In the genomic region with DNA sequence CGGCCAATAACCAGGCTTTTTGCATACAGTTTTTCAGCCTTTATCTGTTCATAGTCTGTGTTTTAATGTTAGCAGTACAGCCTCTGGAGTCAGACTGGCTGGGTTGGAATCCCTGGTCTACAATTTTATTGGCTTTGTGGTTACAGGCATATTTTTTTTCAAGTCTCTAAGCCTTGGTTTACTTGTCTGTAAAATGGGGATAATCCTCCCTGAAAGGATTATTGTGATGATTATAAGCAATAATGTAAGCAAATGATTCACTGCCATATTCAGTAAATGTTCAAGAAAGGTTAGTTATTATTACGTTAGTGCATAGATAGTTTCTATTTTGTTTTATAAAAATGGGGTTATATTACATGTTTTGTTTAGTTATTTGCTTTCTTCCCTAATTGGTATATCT, we compare ENCODE assay signal across 19 cellular contexts. TPM values are rescaled to one million over a fixed set of nuclear protein-coding genes. Genes with fewer than 3 reads are reported as not detected.
DNase-seq lines count a peak whose midpoint lies in the region; ATAC-seq, FAIRE-seq and TF ChIP-seq lines count a peak whose summit lies in the region.
"Had no signal": no experiment of that assay in that cellular context is flagged by ENCODE, and none has a peak within 500 bp of the region (broad histone marks: within the 10 kb centered on the region; RNA-seq: fewer than 3 reads in every experiment).

No MANE protein-coding gene starts in this region.

- H3K4me3 ChIP-seq in HepG2 (replicated peaks in 1 of 3; ENCODE audit: insufficient read depth in 1 of 3, low read depth in 2 of 3, low read length in 3 of 3) (no peak overlapping the region), right lobe of liver (no peak overlapping the region), K562 (no peak overlapping the region), kidney (ENCODE audit: low read length in 2 of 2) (no peak overlapping the region)
- H3K4me3 ChIP-seq: BLaER1 had no signal

- WGBS in HepG2 (ENCODE audit: low lambda C conversion rate), result 97% methylated on average over 2 of the region's 2 CpGs
- WGBS in right lobe of liver (ENCODE audit: insufficient coverage, low coverage, low lambda C conversion rate, missing lambda C conversion rate), result 100% methylated on average over 1 of the region's 2 CpGs
- WGBS in K562 (ENCODE audit: insufficient coverage, low coverage, missing lambda C conversion rate), result 97% methylated on average over 2 of the region's 2 CpGs

- no peak overlapping the region for H3K4me2 ChIP-seq in HepG2 (ENCODE audit: low read depth, low read length)
- no peak overlapping the region for H3K4me2 ChIP-seq in K562 (ENCODE audit: insufficient read depth, low read length)
- H3K4me2 ChIP-seq: BLaER1 had no signal

- TF ChIP-seq EP300 in HepG2 (IDR thresholded peaks at IDR 0.05; ENCODE audit: low read depth in 2 of 2, low read length in 2 of 2) (no peak), HepG2 (CRISPR knock-in tag; IDR thresholded peaks at IDR 0.05; ENCODE audit: borderline replicate concordance) (no peak), K562 (IDR thresholded peaks at IDR 0.05; ENCODE audit: low read length) (no peak)

- TF ChIP-seq CTCF in HepG2 (CRISPR knock-in tag; IDR thresholded peaks at IDR 0.05) (no peak), right lobe of liver (IDR thresholded peaks at IDR 0.05) (no peak), K562 (IDR thresholded peaks at IDR 0.05 in 2 of 3, conservative IDR thresholded peaks at IDR 0.05 in 1 of 3; ENCODE audit: insufficient read depth in 2 of 3, low read depth in 1 of 3, low read length in 3 of 3) (no peak), kidney (IDR thresholded peaks at IDR 0.05; ENCODE audit: borderline replicate concordance, extremely low read depth, insufficient read depth) (no peak)

- H3K36me3 ChIP-seq in HepG2 (replicated peaks in 1 of 2; ENCODE audit: control insufficient read depth in 1 of 2, insufficient read depth in 2 of 2, low read length in 2 of 2), result peaks cover 6 to 21% of the 10 kb centered on the region in 2 experiments
- no peaks in the 10 kb centered on the region for H3K36me3 ChIP-seq in right lobe of liver
- peaks cover 21% of the 10 kb centered on the region; the same call in 2 of the 3 replicates for H3K36me3 ChIP-seq in K562 (ENCODE audit: control insufficient read depth, insufficient read depth, low read length)
- H3K36me3 ChIP-seq in kidney (ENCODE audit: control insufficient read depth in 1 of 2, insufficient read depth in 2 of 2, low read length in 2 of 2), result no peaks in the 10 kb centered on the region
- H3K36me3 ChIP-seq: BE2C had no signal

- TF ChIP-seq POLR2A in HepG2 (IDR thresholded peaks at IDR 0.05; ENCODE audit: insufficient read depth in 1 of 2, low read depth in 2 of 2, low read length in 2 of 2) (no peak), right lobe of liver (IDR thresholded peaks at IDR 0.05) (no peak), K562 (conservative IDR thresholded peaks at IDR 0.05) (no peak)

- no TSS peak for BruUV-seq in HepG2 (replicated peaks; lab: Mats Ljungman, UMichigan)
- BruUV-seq in K562 (replicated peaks; lab: Mats Ljungman, UMichigan), result no TSS peak

- no peak overlapping the region for H2AFZ ChIP-seq in HepG2 (ENCODE audit: low read length)
- no peak overlapping the region for H2AFZ ChIP-seq in K562 (ENCODE audit: low read depth, low read length)

- no peak for FAIRE-seq in HepG2 (lab: Jason Lieb, UNC)
- FAIRE-seq in K562 (lab: Jason Lieb, UNC), result no peak
- FAIRE-seq in kidney (lab: Jason Lieb, UNC), result peak; percentile 32
- no peak for FAIRE-seq in urothelium cell line (lab: Jason Lieb, UNC)
- FAIRE-seq: GM12891, GM19239 had no signal

- POLR2A ChIA-PET in HepG2 (lab: Yijun Ruan, JAX) (no interaction called here), K562 (lab: Yijun Ruan, JAX) (no interaction called here)

- DNase-seq in HepG2 (ENCODE audit: low spot score) (no peak), right lobe of liver (no peak), K562 (ENCODE audit: extremely low read depth in 1 of 4, low spot score in 3 of 4) (no peak), kidney (no peak), urothelium cell line (ENCODE audit: low spot score) (no peak), foreskin melanocyte (no peak)
- DNase-seq: ACHN; BE2C; C1 segment of cervical spinal cord; CD4-positive, alpha-beta memory T cell; CD4-positive, CD25-positive, alpha-beta regulatory T cell; CD8-positive, alpha-beta memory T cell; COR-L47; DMS 273 treated with DMSO at 0.1 percent for 48 hours; DMS79 treated with DMSO at 0.1 percent for 48 hours; GF-D8 had no signal

- H3K9ac ChIP-seq in HepG2 (ENCODE audit: insufficient read depth, low read depth, low read length), result no peak overlapping the region
- no peak overlapping the region for H3K9ac ChIP-seq in K562 (ENCODE audit: insufficient read depth in 1 of 2, low read depth in 2 of 2, low read length in 2 of 2)
- H3K9ac ChIP-seq in kidney (ENCODE audit: low read length in 2 of 2), result no peak overlapping the region
- H3K9ac ChIP-seq: BLaER1 had no signal

- TF ChIP-seq RAD21 in HepG2 (CRISPR knock-in tag; IDR thresholded peaks at IDR 0.05) (no peak), K562 (CRISPR knock-in tag; conservative IDR thresholded peaks at IDR 0.05 in 1 of 2, IDR thresholded peaks at IDR 0.05 in 1 of 2) (no peak)

- H3K27me3 ChIP-seq in HepG2 (ENCODE audit: control insufficient read depth in 1 of 2, insufficient read depth in 2 of 2, low read length in 2 of 2) (no peaks in the 10 kb centered on the region), right lobe of liver (no peaks in the 10 kb centered on the region), K562 (ENCODE audit: control insufficient read depth in 2 of 2, insufficient read depth in 2 of 2, low read length in 2 of 2) (no peaks in the 10 kb centered on the region)
- H3K27me3 ChIP-seq: BE2C, BLaER1 had no signal

- H3K27ac ChIP-seq in HepG2 (ENCODE audit: extremely low read length, insufficient read depth, low read length), result no peak overlapping the region
- no peak overlapping the region for H3K27ac ChIP-seq in right lobe of liver
- H3K27ac ChIP-seq in K562 (ENCODE audit: extremely low read depth, low read depth, low read length), result no peak overlapping the region
- H3K27ac ChIP-seq in kidney (ENCODE audit: low read depth in 2 of 2, low read length in 2 of 2), result no peak overlapping the region
- H3K27ac ChIP-seq: BLaER1 had no signal

- H3K4me1 ChIP-seq in HepG2 (ENCODE audit: insufficient read depth, low read length), result peaks cover 11% of the 10 kb centered on the region
- H3K4me1 ChIP-seq in right lobe of liver, result peaks cover 0 to 7% (median 0%) of the 10 kb centered on the region in 4 donors
- H3K4me1 ChIP-seq in K562 (replicated peaks in 1 of 2; ENCODE audit: control insufficient read depth in 2 of 2, insufficient read depth in 2 of 2, low read length in 2 of 2), result no peaks in the 10 kb centered on the region; a peak in 1 of 5 replicates
- H3K4me1 ChIP-seq in kidney (ENCODE audit: control insufficient read depth in 1 of 2, insufficient read depth in 1 of 2, low read depth in 1 of 2, low read length in 2 of 2), result peaks cover 0 to 4% of the 10 kb centered on the region in 2 donors
- H3K4me1 ChIP-seq: BE2C had no signal

- H4K20me1 ChIP-seq in HepG2 (ENCODE audit: insufficient read depth, low read length), result no peaks in the 10 kb centered on the region
- 0 out of 2 replicates have a peak, but pooled peaks cover 4% of the 10 kb centered on the region for H4K20me1 ChIP-seq in K562 (replicated peaks; ENCODE audit: control insufficient read depth, insufficient read depth, low read length)

- H3K79me2 ChIP-seq in HepG2 (ENCODE audit: insufficient read depth, low read length) (peaks cover 8% of the 10 kb centered on the region), K562 (ENCODE audit: control insufficient read depth, insufficient read depth, low read length) (peaks cover 58% of the 10 kb centered on the region)

- CTCF ChIA-PET in HepG2 (lab: Yijun Ruan, JAX; ENCODE audit: low intra/inter-chr PET ratio, low total read pairs), result no interaction called here
- CTCF ChIA-PET in K562 (lab: Yijun Ruan, JAX; ENCODE audit: low intra/inter-chr PET ratio), result no interaction called here

- H3K9me1 ChIP-seq in K562 (ENCODE audit: control insufficient read depth, insufficient read depth, low read length), result no peaks in the 10 kb centered on the region

- in situ Hi-C loops in HepG2 (cut with HindIII; ENCODE audit: extremely low pct_ligation_motif_present, low pct_unique_long_range_greater_than_20kb) (no loop called here), K562 (cut with MboI) (no loop called here)

- H3K9me3 ChIP-seq in HepG2 (ENCODE audit: low read length), result no peaks in the 10 kb centered on the region
- H3K9me3 ChIP-seq in right lobe of liver, result no peaks in the 10 kb centered on the region
- no peaks in the 10 kb centered on the region for H3K9me3 ChIP-seq in K562 (replicated peaks; ENCODE audit: control insufficient read depth, insufficient read depth, low read depth, low read length)
- H3K9me3 ChIP-seq in kidney (ENCODE audit: control insufficient read depth in 1 of 2, low read length in 2 of 2), result no peaks in the 10 kb centered on the region
- H3K9me3 ChIP-seq: BE2C, BLaER1 had no signal

- intact Hi-C loops in HepG2 (cut with micrococcal nuclease; ENCODE audit: unreplicated experiment), result no loop called here
- intact Hi-C loops in right lobe of liver (cut with DNase I), result no loop called here
- intact Hi-C loops in K562 (cut with micrococcal nuclease), result no loop called here
- intact Hi-C loops in kidney (cut with DNase I), result no loop called here

- ATAC-seq in HepG2, result no peak
- ATAC-seq in right lobe of liver, result no peak
- ATAC-seq in K562, result no peak

RNA-seq across cellular contexts. Expression of a gene that starts 15.7 kb away (rescaled TPM):
- total RNA-seq in HepG2 (2016; rRNA removed; fragmentation: Illumina TruSeq; extraction: Trizol), result 20.1 and 20.6 TPM in 2 replicates
- total RNA-seq in HepG2 (2016; cell fraction: cytosol; rRNA removed; fragmentation: Illumina TruSeq; extraction: Trizol; ENCODE audit: low read depth), result 18.1 and 18.3 TPM in 2 replicates
- total RNA-seq in HepG2 (2016; cell fraction: insoluble cytoplasmic fraction; rRNA removed; fragmentation: Illumina TruSeq; extraction: Trizol), result 16.9 and 20.5 TPM in 2 replicates
- total RNA-seq in HepG2 (2016; cell fraction: membrane; rRNA removed; fragmentation: Illumina TruSeq; extraction: Trizol), result 26.4 and 26.7 TPM in 2 replicates
- total RNA-seq in HepG2 (2016; cell fraction: nucleus; rRNA removed; fragmentation: Illumina TruSeq; extraction: Trizol), result 27.8 and 29.9 TPM in 2 replicates
- 12.4 and 13.9 TPM in 2 replicates for polyA plus RNA-seq in HepG2 (2011; rRNA removed)
- 16.3 and 17.6 TPM in 2 replicates for polyA plus RNA-seq in HepG2 (2011; cell fraction: cytosol; rRNA removed)
- 12.9 and 14.5 TPM in 2 replicates for polyA plus RNA-seq in HepG2 (2011; cell fraction: nucleus; rRNA removed)
- 9.9 and 11.0 TPM in 2 replicates for polyA plus RNA-seq in HepG2 (2012)
- 13.0 and 16.0 TPM in 2 replicates for polyA plus RNA-seq in HepG2 (2016; cell fraction: cytosol; fragmentation: Illumina TruSeq; extraction: Trizol; ENCODE audit: low read depth)
- 16.1 and 19.3 TPM in 2 replicates for polyA plus RNA-seq in HepG2 (2016; cell fraction: insoluble cytoplasmic fraction; fragmentation: Illumina TruSeq; extraction: Trizol; ENCODE audit: low read depth)
- polyA plus RNA-seq in HepG2 (2016; cell fraction: membrane; fragmentation: Illumina TruSeq; extraction: Trizol; ENCODE audit: low read depth), result 17.8 and 20.2 TPM in 2 replicates
- polyA plus RNA-seq in HepG2 (2016; cell fraction: nucleus; fragmentation: Illumina TruSeq; extraction: Trizol; ENCODE audit: insufficient read depth, low read depth), result 11.9 and 14.5 TPM in 2 replicates
- polyA minus RNA-seq in HepG2 (2011; rRNA and poly(A)+ RNA removed; ENCODE audit: low replicate concordance), result 26.5 and 30.3 TPM in 2 replicates
- 18.2 and 20.8 TPM in 2 replicates for polyA minus RNA-seq in HepG2 (2011; cell fraction: cytosol; rRNA and poly(A)+ RNA removed)
- 49.0 and 54.1 TPM in 2 replicates for polyA minus RNA-seq in HepG2 (2011; cell fraction: nucleus; rRNA and poly(A)+ RNA removed)
- 10 to 100 TPM in 2 of 6 experiments, 1 to 10 TPM in 4; 6.8 to 23.0 (median 9.0) TPM for total RNA-seq in right lobe of liver
- 29.1 and 42.2 TPM in 2 replicates for total RNA-seq in K562 (2011; cell fraction: chromatin; rRNA removed; ENCODE audit: low replicate concordance)
- 12.7 and 13.2 TPM in 2 replicates for total RNA-seq in K562 (2011; cell fraction: nucleolus; rRNA removed)
- total RNA-seq in K562 (2011; cell fraction: nucleoplasm; rRNA removed), result 16.9 and 25.8 TPM in 2 replicates
- 17.8 and 18.4 TPM in 2 replicates for total RNA-seq in K562 (2014; rRNA removed)
- total RNA-seq in K562 (2014; rRNA removed; fragmentation: Illumina TruSeq; extraction: Trizol), result 19.2 and 20.8 TPM in 2 replicates
- 17.8 and 18.7 TPM in 2 replicates for total RNA-seq in K562 (2015; rRNA removed; fragmentation: Illumina TruSeq; extraction: Trizol)
- total RNA-seq in K562 (2021), result 19.2 and 20.0 TPM in 2 replicates
- 13.0 and 14.0 TPM in 2 replicates for polyA plus RNA-seq in K562 (2011; rRNA removed)
- 18.0 and 21.0 TPM in 2 replicates for polyA plus RNA-seq in K562 (2011; cell fraction: cytosol; rRNA removed)
- 10.7 and 13.2 TPM in 2 replicates for polyA plus RNA-seq in K562 (2011; cell fraction: nucleus; rRNA removed)
- polyA plus RNA-seq in K562 (2012), result 10.9 and 14.0 TPM in 2 replicates
- polyA plus RNA-seq in K562 (2014; fragmentation: Illumina TruSeq; extraction: Trizol), result 24.5 and 26.4 TPM in 2 replicates
- polyA plus RNA-seq in K562 (2014; fragmentation: Nextera tagmentation; extraction: Ambion mirVana), result 10 to 100 TPM; 10.3 to 11.0 TPM
- 14.7 and 15.8 TPM in 2 replicates for polyA plus RNA-seq in K562 (2014; rRNA removed)
- polyA minus RNA-seq in K562 (2011; rRNA and poly(A)+ RNA removed), result 20.2 and 29.9 TPM in 2 replicates
- polyA minus RNA-seq in K562 (2011; cell fraction: cytosol; rRNA and poly(A)+ RNA removed), result 15.7 and 20.5 TPM in 2 replicates
- polyA minus RNA-seq in K562 (2011; cell fraction: nucleus; rRNA and poly(A)+ RNA removed), result 24.2 and 38.2 TPM in 2 replicates
- 18.0 TPM for total RNA-seq in kidney
- polyA plus RNA-seq in kidney (ENCODE audit: insufficient read depth, low read depth, low replicate concordance), result 14.2 TPM
